In genomic region chr11:877565-877964, GRCh38 we compare ENCODE assay signal across 12 cellular contexts. TPM values are rescaled to one million over a fixed set of nuclear protein-coding genes. Genes with fewer than 3 reads are reported as not detected.
DNase-seq lines count a peak whose midpoint lies in the region; ATAC-seq and TF ChIP-seq lines count a peak whose summit lies in the region.
"Had no signal": no experiment of that assay in that cellular context is flagged by ENCODE, and none has a peak within 500 bp of the region (broad histone marks: within the 10 kb centered on the region; RNA-seq: fewer than 3 reads in every experiment).

No MANE protein-coding gene starts in this region.

- no peaks in the 10 kb centered on the region for H3K9me3 ChIP-seq in left ventricle myocardium inferior (replicated peaks)
- H3K9me3 ChIP-seq: tibial artery had no signal

- no peak overlapping the region for H3K4me3 ChIP-seq in left ventricle myocardium inferior
- H3K4me3 ChIP-seq: tibial artery had no signal

- DNase-seq in NCI-H2227 (lab: John Stamatoyannopoulos, UW; ENCODE audit: unreplicated experiment) (peak; percentile 29), NCI-H2227 treated with DMSO at 0.1 percent for 48 hours (lab: John Stamatoyannopoulos, UW) (no peak), LHCN-M2 (ENCODE audit: low read depth) (peak; percentile 34), left ventricle myocardium inferior (no peak), NCI-H748 (lab: John Stamatoyannopoulos, UW; ENCODE audit: unreplicated experiment) (no peak), NCI-H1105 (lab: John Stamatoyannopoulos, UW) (no peak)
- peak; percentile 49 for DNase-seq in activated CD8-positive, alpha-beta T cell treated with anti-CD3 and anti-CD28 coated beads for 36 hours
- DNase-seq in stimulated activated CD4-positive, alpha-beta T cell treated with anti-CD3 and anti-CD28 coated beads, Interleukin-2, amount 100 ng/mL, for 24 hours, result peak; percentile 25 to 38
- DNase-seq: NCI-H2171 treated with DMSO at 0.1 percent for 48 hours, tibial artery had no signal

- H3K27me3 ChIP-seq in left ventricle myocardium inferior (ENCODE audit: low read depth), result no peaks in the 10 kb centered on the region
- H3K27me3 ChIP-seq: tibial artery had no signal

- no peak for TF ChIP-seq CTCF in activated CD8-positive, alpha-beta T cell treated with anti-CD3 and anti-CD28 coated beads for 36 hours (IDR thresholded peaks at IDR 0.05)
- TF ChIP-seq CTCF in left ventricle myocardium inferior (IDR thresholded peaks at IDR 0.05; ENCODE audit: borderline replicate concordance), result no peak

- no peaks in the 10 kb centered on the region for H3K27me3 Mint-ChIP-seq in activated CD8-positive, alpha-beta T cell treated with anti-CD3 and anti-CD28 coated beads for 36 hours

- H3K27ac ChIP-seq in left ventricle myocardium inferior (replicated peaks), result no peak overlapping the region
- H3K27ac ChIP-seq: tibial artery had no signal

- H3K4me3 Mint-ChIP-seq in activated CD8-positive, alpha-beta T cell treated with anti-CD3 and anti-CD28 coated beads for 36 hours, result no peak overlapping the region
- H3K4me3 Mint-ChIP-seq: neural crest cell had no signal

- H3K27ac Mint-ChIP-seq in activated CD8-positive, alpha-beta T cell treated with anti-CD3 and anti-CD28 coated beads for 36 hours, result no peak overlapping the region

- H3K4me1 Mint-ChIP-seq in activated CD8-positive, alpha-beta T cell treated with anti-CD3 and anti-CD28 coated beads for 36 hours (ENCODE audit: low read depth), result no peaks in the 10 kb centered on the region
- H3K4me1 Mint-ChIP-seq: neural crest cell had no signal

- POLR2A ChIA-PET in activated CD8-positive, alpha-beta T cell treated with anti-CD3 and anti-CD28 coated beads for 36 hours (lab: Charles Lee), result interaction anchor here (0.5 kb wide), 1 partner anchor 154 kb away, joined by 3 read pairs; no protein-coding TSS in a partner anchor

- H3K9me3 Mint-ChIP-seq in activated CD8-positive, alpha-beta T cell treated with anti-CD3 and anti-CD28 coated beads for 36 hours, result no peaks in the 10 kb centered on the region
- H3K9me3 Mint-ChIP-seq: neural crest cell had no signal

- ATAC-seq in activated CD8-positive, alpha-beta T cell treated with anti-CD3 and anti-CD28 coated beads for 36 hours, result peak; percentile 68
- ATAC-seq: HepG2 had no signal

- peaks cover 14% of the 10 kb centered on the region for H3K36me3 ChIP-seq in left ventricle myocardium inferior

- CTCF ChIA-PET in activated CD8-positive, alpha-beta T cell treated with anti-CD3 and anti-CD28 coated beads for 36 hours (lab: Charles Lee), result interaction anchor here (1.3 kb wide), 1 partner anchor 29 kb away, joined by 3 read pairs; no protein-coding TSS in a partner anchor

- peaks cover 21% of the 10 kb centered on the region for H3K36me3 Mint-ChIP-seq in activated CD8-positive, alpha-beta T cell treated with anti-CD3 and anti-CD28 coated beads for 36 hours (ENCODE audit: low read depth)

- peaks cover 11% of the 10 kb centered on the region for H3K4me1 ChIP-seq in left ventricle myocardium inferior
- H3K4me1 ChIP-seq: tibial artery had no signal

- intact Hi-C loops in activated CD8-positive, alpha-beta T cell treated with anti-CD3 and anti-CD28 coated beads for 36 hours (cut with micrococcal nuclease), result no loop called here
- intact Hi-C loops in left ventricle myocardium inferior (cut with micrococcal nuclease), result no loop called here

RNA-seq across cellular contexts. Expression of gene CHID1, which starts 33.0 kb away (rescaled TPM):
- total RNA-seq in LHCN-M2 (2014; rRNA removed), result 52.2 and 58.5 TPM in 2 replicates
- polyA plus RNA-seq in LHCN-M2 (2012), result 102 TPM
- 10 to 100 TPM; 69.8 to 72.0 TPM for total RNA-seq in activated CD8-positive, alpha-beta T cell treated with anti-CD3 and anti-CD28 coated beads for 36 hours
- total RNA-seq in left ventricle myocardium inferior, result 54.2 TPM

RNA-seq across cellular contexts. Expression of gene TSPAN4, which starts 34.9 kb away (rescaled TPM):
- total RNA-seq in LHCN-M2 (2014; rRNA removed) (199 and 210 TPM in 2 replicates), left ventricle myocardium inferior (33.0 TPM)
- 212 TPM for polyA plus RNA-seq in LHCN-M2 (2012)
- 10 to 100 TPM; 15.4 to 16.0 TPM for total RNA-seq in activated CD8-positive, alpha-beta T cell treated with anti-CD3 and anti-CD28 coated beads for 36 hours

RNA-seq across cellular contexts. Expression of gene POLR2L, which starts 35.2 kb away (rescaled TPM):
- total RNA-seq in LHCN-M2 (2014; rRNA removed), result 91.8 and 146 TPM in 2 replicates
- 1,088 TPM for polyA plus RNA-seq in LHCN-M2 (2012)
- total RNA-seq in activated CD8-positive, alpha-beta T cell treated with anti-CD3 and anti-CD28 coated beads for 36 hours, result 10 to 100 TPM; 83.0 to 89.2 TPM
- total RNA-seq in left ventricle myocardium inferior, result 226 TPM

RNA-seq across cellular contexts. Expression of gene CD151, which starts 44.8 kb away (rescaled TPM):
- total RNA-seq in LHCN-M2 (2014; rRNA removed) (840 and 1,028 TPM in 2 replicates), left ventricle myocardium inferior (408 TPM)
- polyA plus RNA-seq in LHCN-M2 (2012), result 1,063 TPM
- 10 to 100 TPM; 45.9 to 46.5 TPM for total RNA-seq in activated CD8-positive, alpha-beta T cell treated with anti-CD3 and anti-CD28 coated beads for 36 hours

RNA-seq across cellular contexts. Expression of gene AP2A2, which starts 48.1 kb away (rescaled TPM):
- total RNA-seq in LHCN-M2 (2014; rRNA removed) (39.0 and 40.3 TPM in 2 replicates), left ventricle myocardium inferior (41.4 TPM)
- 44.5 TPM for polyA plus RNA-seq in LHCN-M2 (2012)
- total RNA-seq in activated CD8-positive, alpha-beta T cell treated with anti-CD3 and anti-CD28 coated beads for 36 hours, result 10 to 100 TPM; 34.0 to 34.6 TPM

Comparison
In these comparisons a context has a peak if more than half of its experiments do, and no peak if none do; other contexts are left out.
1. DNase-seq: peak in NCI-H2227 (single experiment), LHCN-M2 (single experiment), activated CD8-positive, alpha-beta T cell treated with anti-CD3 and anti-CD28 coated beads for 36 hours (single experiment) and stimulated activated CD4-positive, alpha-beta T cell treated with anti-CD3 and anti-CD28 coated beads, Interleukin-2, amount 100 ng/mL, for 24 hours (2 of 2); none in NCI-H2227 treated with DMSO at 0.1 percent for 48 hours (single experiment), left ventricle myocardium inferior (single experiment), NCI-H748 (single experiment) and NCI-H1105 (single experiment).